In the genomic region with DNA sequence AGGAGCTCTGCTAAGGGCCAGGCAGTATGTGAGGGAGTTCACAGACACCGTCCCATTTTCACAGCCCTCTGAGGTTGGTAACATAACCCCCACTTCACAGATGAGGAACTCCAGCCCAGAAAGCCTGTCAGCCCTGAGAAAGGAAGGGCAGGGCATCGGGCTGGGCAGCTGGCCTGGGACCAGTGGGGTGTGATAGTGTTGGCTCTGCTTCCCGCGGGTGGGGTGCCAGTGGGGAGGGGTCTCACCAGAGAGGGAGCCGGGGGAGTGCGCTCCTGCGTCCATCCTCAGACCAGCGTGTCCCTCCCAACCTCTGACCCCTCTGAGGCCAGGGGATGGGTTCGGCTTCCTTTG, we compare ENCODE assay signal across 11 cellular contexts. TPM values are rescaled to one million over a fixed set of nuclear protein-coding genes. Genes with fewer than 3 reads are reported as not detected.
DNase-seq lines count a peak whose midpoint lies in the region; ATAC-seq and TF ChIP-seq lines count a peak whose summit lies in the region.
"Had no signal": no experiment of that assay in that cellular context is flagged by ENCODE, and none has a peak within 500 bp of the region (broad histone marks: within the 10 kb centered on the region; RNA-seq: fewer than 3 reads in every experiment).

No MANE protein-coding gene starts in this region.

- DNase-seq in SK-N-SH, result no peak
- DNase-seq in esophagus muscularis mucosa (ENCODE audit: extremely low spot score), result no peak
- DNase-seq in upper lobe of right lung, result no peak
- DNase-seq in mesothelial cell of epicardium (ENCODE audit: low spot score in 2 of 2, unreplicated experiment in 2 of 2), result no peak
- DNase-seq in NCI-H226, result no peak
- no peak for DNase-seq in activated CD4-positive, CD25-positive, alpha-beta regulatory T cell (lab: John Stamatoyannopoulos, UW)
- DNase-seq: 8988T; NCI-H2081 treated with DMSO at 0.1 percent for 48 hours; stimulated activated naive CD8-positive, alpha-beta T cell treated with anti-CD3 and anti-CD28 coated beads, Interleukin-15, amount 100 ng/mL, for 72 hours had no signal

- H3K9me2 ChIP-seq in SK-N-SH, result no peaks in the 10 kb centered on the region

- peaks cover 23% of the 10 kb centered on the region for H3F3A ChIP-seq in SK-N-SH (replicated peaks; ENCODE audit: insufficient read depth)

- WGBS in SK-N-SH (ENCODE audit: low lambda C conversion rate), result 69% methylated on average over 7 of the region's 9 CpGs
- 9% methylated on average over 1 of the region's 9 CpGs for WGBS in esophagus muscularis mucosa

- no peak overlapping the region for H3K27ac Mint-ChIP-seq in mesothelial cell of epicardium

- H3K27ac ChIP-seq in SK-N-SH (ENCODE audit: low read depth in 2 of 2, low read length in 1 of 2) (no peak overlapping the region), esophagus muscularis mucosa (replicated peaks in 1 of 4) (peak overlapping the region; percentile 94 to 97 (median 96)), muscle layer of duodenum (ENCODE audit: low read length) (peak overlapping the region; percentile 97), upper lobe of right lung (peak overlapping the region; percentile 85)

- no peak for ATAC-seq in SK-N-SH treated with all-trans-retinoic acid at 6 μM for 48 hours
- no peak for ATAC-seq in upper lobe of right lung
- ATAC-seq: stimulated activated naive CD8-positive, alpha-beta T cell treated with anti-CD3 and anti-CD28 coated beads, Interleukin-15, amount 100 ng/mL, for 72 hours had no signal

- H2AFZ ChIP-seq in SK-N-SH (ENCODE audit: low read depth), result no peak overlapping the region

- no peaks in the 10 kb centered on the region for H3K9me3 Mint-ChIP-seq in mesothelial cell of epicardium
- H3K9me3 Mint-ChIP-seq: stimulated activated naive CD8-positive, alpha-beta T cell treated with anti-CD3 and anti-CD28 coated beads, Interleukin-15, amount 100 ng/mL, for 72 hours had no signal

- CTCF ChIA-PET in SK-N-SH (lab: Yijun Ruan, JAX), result interaction anchor here (0.9 to 1.6 kb wide), 3 partner anchors 24 to 31 kb away, joined by 3 to 4 read pairs (median 3); a partner anchor contains a TSS

- TF ChIP-seq RAD21 in SK-N-SH (IDR thresholded peaks at IDR 0.05; ENCODE audit: low read length), result no peak

- peaks cover 66% of the 10 kb centered on the region for H3K79me2 ChIP-seq in SK-N-SH (ENCODE audit: insufficient read depth)

- H3K4me2 ChIP-seq in SK-N-SH, result peak overlapping the region; percentile 77

- no peaks in the 10 kb centered on the region for H3K27me3 Mint-ChIP-seq in mesothelial cell of epicardium (ENCODE audit: low read depth)
- H3K27me3 Mint-ChIP-seq: stimulated activated naive CD8-positive, alpha-beta T cell treated with anti-CD3 and anti-CD28 coated beads, Interleukin-15, amount 100 ng/mL, for 72 hours had no signal

- intact Hi-C loops in esophagus muscularis mucosa (cut with DNase I), result no loop called here
- intact Hi-C loops in upper lobe of right lung (cut with DNase I), result no loop called here

- TF ChIP-seq EP300 in SK-N-SH (IDR thresholded peaks at IDR 0.05; ENCODE audit: borderline replicate concordance in 1 of 2, low read depth in 1 of 2, low read length in 1 of 2), result no peak
- no peak for TF ChIP-seq EP300 in esophagus muscularis mucosa (IDR thresholded peaks at IDR 0.05)

- peaks cover 26% of the 10 kb centered on the region; the same call in 1 of the 2 replicates for H4K20me1 ChIP-seq in SK-N-SH (ENCODE audit: insufficient read depth)

- no peak overlapping the region for H3K4me3 Mint-ChIP-seq in mesothelial cell of epicardium
- H3K4me3 Mint-ChIP-seq: stimulated activated naive CD8-positive, alpha-beta T cell treated with anti-CD3 and anti-CD28 coated beads, Interleukin-15, amount 100 ng/mL, for 72 hours had no signal

- no peaks in the 10 kb centered on the region for H3K27me3 ChIP-seq in SK-N-SH (ENCODE audit: insufficient read depth)
- no peaks in the 10 kb centered on the region for H3K27me3 ChIP-seq in esophagus muscularis mucosa
- no peaks in the 10 kb centered on the region for H3K27me3 ChIP-seq in muscle layer of duodenum (ENCODE audit: low read depth, low read length)
- H3K27me3 ChIP-seq in upper lobe of right lung, result no peaks in the 10 kb centered on the region

- H3K9me3 ChIP-seq in SK-N-SH (no peaks in the 10 kb centered on the region), esophagus muscularis mucosa (no peaks in the 10 kb centered on the region), muscle layer of duodenum (ENCODE audit: control insufficient read depth in 1 of 2, low read length in 2 of 2) (no peaks in the 10 kb centered on the region), upper lobe of right lung (no peaks in the 10 kb centered on the region)

- H3K36me3 ChIP-seq in SK-N-SH (replicated peaks in 1 of 2; ENCODE audit: control insufficient read depth in 1 of 2, insufficient read depth in 2 of 2, low read length in 1 of 2) (peaks cover 0 to 23% of the 10 kb centered on the region in 2 experiments), esophagus muscularis mucosa (peaks cover 13 to 52% (median 39%) of the 10 kb centered on the region in 4 donors), muscle layer of duodenum (ENCODE audit: control insufficient read depth in 1 of 2, insufficient read depth in 2 of 2, low read length in 2 of 2) (peaks cover 27 to 30% of the 10 kb centered on the region in 2 donors), upper lobe of right lung (peaks cover 28% of the 10 kb centered on the region)

- TF ChIP-seq CTCF in SK-N-SH (IDR thresholded peaks at IDR 0.05), result no peak
- no peak for TF ChIP-seq CTCF in esophagus muscularis mucosa (IDR thresholded peaks at IDR 0.05)
- TF ChIP-seq CTCF in upper lobe of right lung (IDR thresholded peaks at IDR 0.05), result no peak
- no peak for TF ChIP-seq CTCF in mesothelial cell of epicardium (IDR thresholded peaks at IDR 0.05; ENCODE audit: unreplicated experiment)

- H3K4me1 ChIP-seq in SK-N-SH (ENCODE audit: control insufficient read depth in 1 of 2, insufficient read depth in 2 of 2, low read depth in 1 of 2, low read length in 1 of 2) (peaks cover 9 to 13% of the 10 kb centered on the region in 2 experiments; a peak in 3 of 4 replicates), esophagus muscularis mucosa (peaks cover 34 to 72% (median 57%) of the 10 kb centered on the region in 4 donors), muscle layer of duodenum (ENCODE audit: control insufficient read depth in 1 of 2, insufficient read depth in 2 of 2, low read length in 2 of 2) (peaks cover 8 to 41% of the 10 kb centered on the region in 2 donors), upper lobe of right lung (peaks cover 18% of the 10 kb centered on the region)

- POLR2A ChIA-PET in SK-N-SH (lab: Yijun Ruan, JAX), result no interaction called here

- peaks cover 33% of the 10 kb centered on the region for H3K4me1 Mint-ChIP-seq in mesothelial cell of epicardium

- H3K36me3 Mint-ChIP-seq in mesothelial cell of epicardium, result peaks cover 11% of the 10 kb centered on the region

- H3K4me3 ChIP-seq in SK-N-SH (ENCODE audit: low read depth in 2 of 2, low read length in 1 of 2) (peak overlapping the region; percentile 43 to 51; a peak in 2 of 4 replicates), esophagus muscularis mucosa (peak overlapping the region; percentile 66 to 88 (median 78)), muscle layer of duodenum (ENCODE audit: low read depth in 1 of 2, low read length in 2 of 2) (peak overlapping the region; percentile 88 to 90), upper lobe of right lung (peak overlapping the region; percentile 48)

- peak overlapping the region; percentile 20; the same call in 1 of the 2 replicates for H3K9ac ChIP-seq in SK-N-SH

- TF ChIP-seq POLR2A in esophagus muscularis mucosa (IDR thresholded peaks at IDR 0.05; ENCODE audit: low read depth), result no peak

TF ChIP-seq in SK-N-SH, 30 proteins besides CTCF, POLR2A, EP300 and RAD21 (continues in another document):
- TF ChIP-seq FOSL2 (IDR thresholded peaks at IDR 0.05; ENCODE audit: borderline replicate concordance, low read depth) (no peak), RFX5 (IDR thresholded peaks at IDR 0.05; ENCODE audit: low read length) (no peak)

TF ChIP-seq in SK-N-SH treated with all-trans-retinoic acid at 6 μM for 48 hours, 23 proteins besides CTCF, POLR2A, EP300 and RAD21 (continues in another document):
- TF ChIP-seq ESRRG (CRISPR knock-in tag; IDR thresholded peaks at IDR 0.05) (no peak), OSR1 (CRISPR knock-in tag; IDR thresholded peaks at IDR 0.05) (no peak), RARB (CRISPR knock-in tag; IDR thresholded peaks at IDR 0.05) (no peak), ZNF565 (CRISPR knock-in tag; conservative IDR thresholded peaks at IDR 0.05; ENCODE audit: low read depth) (no peak)

RNA-seq across cellular contexts. Expression of a gene that starts 2.3 kb away (rescaled TPM):
- polyA plus RNA-seq in SK-N-SH (2012; rRNA removed), result 519 and 811 TPM in 2 replicates
- polyA plus RNA-seq in SK-N-SH (2012; cell fraction: cytosol; rRNA removed), result 447 and 526 TPM in 2 replicates
- polyA plus RNA-seq in SK-N-SH (2012; cell fraction: nucleus; rRNA removed), result 571 and 676 TPM in 2 replicates
- total RNA-seq in esophagus muscularis mucosa (over 10,000 TPM; 12,513 to 19,293 (median 14,679) TPM), upper lobe of right lung (465 TPM), mesothelial cell of epicardium (192 to 206 TPM (median 197 TPM) in 3 replicates)

RNA-seq across cellular contexts. Expression of a gene that starts 22.9 kb away (rescaled TPM):
- 17.3 and 17.5 TPM in 2 replicates for polyA plus RNA-seq in SK-N-SH (2012; rRNA removed)
- 8.0 and 12.6 TPM in 2 replicates for polyA plus RNA-seq in SK-N-SH (2012; cell fraction: cytosol; rRNA removed)
- polyA plus RNA-seq in SK-N-SH (2012; cell fraction: nucleus; rRNA removed), result 39.5 and 52.3 TPM in 2 replicates
- total RNA-seq in esophagus muscularis mucosa, result 10 to 100 TPM; 26.5 to 34.1 (median 29.3) TPM
- 107 TPM for total RNA-seq in upper lobe of right lung
- 37.6 to 41.7 TPM (median 39.4 TPM) in 3 replicates for total RNA-seq in mesothelial cell of epicardium

RNA-seq across cellular contexts. Expression of a gene that starts 30.4 kb away (rescaled TPM):
- 49.7 and 52.1 TPM in 2 replicates for polyA plus RNA-seq in SK-N-SH (2012; rRNA removed)
- polyA plus RNA-seq in SK-N-SH (2012; cell fraction: cytosol; rRNA removed), result 22.8 and 36.1 TPM in 2 replicates
- polyA plus RNA-seq in SK-N-SH (2012; cell fraction: nucleus; rRNA removed), result 133 and 171 TPM in 2 replicates
- total RNA-seq in esophagus muscularis mucosa (10 to 100 TPM; 27.8 to 43.7 (median 31.9) TPM), upper lobe of right lung (57.8 TPM), mesothelial cell of epicardium (57.0 to 66.0 TPM (median 64.4 TPM) in 3 replicates)

RNA-seq across cellular contexts. Expression of a gene that starts 31.0 kb away (rescaled TPM):
- 11.9 and 15.4 TPM in 2 replicates for polyA plus RNA-seq in SK-N-SH (2012; rRNA removed)
- 10.4 and 11.4 TPM in 2 replicates for polyA plus RNA-seq in SK-N-SH (2012; cell fraction: cytosol; rRNA removed)
- polyA plus RNA-seq in SK-N-SH (2012; cell fraction: nucleus; rRNA removed), result 25.9 and 36.4 TPM in 2 replicates
- 10 to 100 TPM; 12.4 to 21.5 (median 18.4) TPM for total RNA-seq in esophagus muscularis mucosa
- total RNA-seq in upper lobe of right lung, result 27.1 TPM
- 39.5 to 44.8 TPM (median 39.9 TPM) in 3 replicates for total RNA-seq in mesothelial cell of epicardium

RNA-seq across cellular contexts. Expression of a gene that starts 57.4 kb away (rescaled TPM):
- 19.6 and 27.3 TPM in 2 replicates for polyA plus RNA-seq in SK-N-SH (2012; rRNA removed)
- polyA plus RNA-seq in SK-N-SH (2012; cell fraction: cytosol; rRNA removed), result 25.9 and 27.4 TPM in 2 replicates
- polyA plus RNA-seq in SK-N-SH (2012; cell fraction: nucleus; rRNA removed), result 25.4 and 27.2 TPM in 2 replicates
- 10 to 100 TPM; 40.3 to 63.0 (median 47.4) TPM for total RNA-seq in esophagus muscularis mucosa
- 86.9 TPM for total RNA-seq in upper lobe of right lung
- 95.0 to 98.6 TPM (median 97.3 TPM) in 3 replicates for total RNA-seq in mesothelial cell of epicardium

Comparison
In these comparisons a context has a peak if more than half of its experiments do, and no peak if none do; other contexts are left out.
1. H3K27ac ChIP-seq: peak in esophagus muscularis mucosa (4 of 4), muscle layer of duodenum (single experiment) and upper lobe of right lung (single experiment); none in SK-N-SH (0 of 2).
2. RNA of a gene that starts 2.3 kb away (total RNA-seq): 12,513 to 19,293 TPM in esophagus muscularis mucosa; 465 TPM in upper lobe of right lung (single experiment) and 192 to 206 TPM in mesothelial cell of epicardium; every median in the first group is over 10 times any median in the second.
3. Peak in every context shown above with its lines, with median percentiles within 50 percentile points of each other: H3K4me3 ChIP-seq.